In genomic region chr15:73367624-73368300, GRCh38 we compare ENCODE assay signal across 11 cellular contexts. TPM values are rescaled to one million over a fixed set of nuclear protein-coding genes. Genes with fewer than 3 reads are reported as not detected.
DNase-seq lines count a peak whose midpoint lies in the region; ATAC-seq and TF ChIP-seq lines count a peak whose summit lies in the region.
"Had no signal": no experiment of that assay in that cellular context is flagged by ENCODE, and none has a peak within 500 bp of the region (broad histone marks: within the 10 kb centered on the region; RNA-seq: fewer than 3 reads in every experiment).

No MANE protein-coding gene starts in this region.

- no peak overlapping the region for H2AK5ac ChIP-seq in mesendoderm (ENCODE audit: low read length)

- no peak overlapping the region for H4K5ac ChIP-seq in mesendoderm (ENCODE audit: low read length)

- intact Hi-C loops in mammary epithelial cell (cut with micrococcal nuclease) = no loop called here
- intact Hi-C loops in transverse colon (cut with DNase I; ENCODE audit: low total_unique reads) = no loop called here

- TF ChIP-seq CTCF in SK-N-SH (IDR thresholded peaks at IDR 0.05) (no peak), mammary epithelial cell (conservative IDR thresholded peaks at IDR 0.05 in 1 of 2, IDR thresholded peaks at IDR 0.05 in 1 of 2; ENCODE audit: extremely low read depth in 1 of 2, insufficient read depth in 1 of 2, low read depth in 1 of 2, low read length in 2 of 2) (no peak), transverse colon (IDR thresholded peaks at IDR 0.05) (no peak)

- no peak for TF ChIP-seq EP300 in SK-N-SH (IDR thresholded peaks at IDR 0.05; ENCODE audit: borderline replicate concordance in 1 of 2, low read depth in 1 of 2, low read length in 1 of 2)
- TF ChIP-seq EP300 in transverse colon (IDR thresholded peaks at IDR 0.05; ENCODE audit: low read depth) = no peak

- no peak overlapping the region for H2BK120ac ChIP-seq in mesendoderm (ENCODE audit: low read depth, low read length)

- H2BK15ac ChIP-seq in mesendoderm (replicated peaks; ENCODE audit: low read depth) = no peak overlapping the region

- H3K4me1 ChIP-seq in SK-N-SH (ENCODE audit: control insufficient read depth in 1 of 2, insufficient read depth in 2 of 2, low read depth in 1 of 2, low read length in 1 of 2) = no peaks in the 10 kb centered on the region; a peak in 1 of 4 replicates
- peaks cover 10% of the 10 kb centered on the region for H3K4me1 ChIP-seq in mammary epithelial cell (ENCODE audit: insufficient read depth, low read length)
- H3K4me1 ChIP-seq in mesendoderm (ENCODE audit: control insufficient read depth, low read depth, low read length) = peaks cover 4% of the 10 kb centered on the region
- peaks cover 0 to 20% (median 10%) of the 10 kb centered on the region in 4 donors for H3K4me1 ChIP-seq in transverse colon

- TF ChIP-seq RAD21 in SK-N-SH (IDR thresholded peaks at IDR 0.05; ENCODE audit: low read length) = no peak

- POLR2A ChIA-PET in SK-N-SH (lab: Yijun Ruan, JAX) = no interaction called here

- in situ Hi-C loops in mammary epithelial cell (cut with MboI; ENCODE audit: low sequenced_read_pairs in 2 of 2) (no loop called here), transverse colon (cut with MboI; ENCODE audit: low pct_ligation_motif_present in 1 of 4, low pct_unique_long_range_greater_than_20kb in 1 of 4, low sequenced_read_pairs in 3 of 4) (no loop called here)

- peaks cover 3% of the 10 kb centered on the region for H3K79me1 ChIP-seq in mesendoderm (ENCODE audit: low read length)

- peaks cover 39% of the 10 kb centered on the region for H3K27me3 ChIP-seq in SK-N-SH (ENCODE audit: insufficient read depth)
- H3K27me3 ChIP-seq in mammary epithelial cell (ENCODE audit: insufficient read depth, low read length) = peaks cover 45% of the 10 kb centered on the region
- no peaks in the 10 kb centered on the region for H3K27me3 ChIP-seq in mesendoderm (ENCODE audit: insufficient read depth, low read length, poor library complexity)
- H3K27me3 ChIP-seq in transverse colon = peaks cover 93% of the 10 kb centered on the region

- no peak overlapping the region for H4K8ac ChIP-seq in mesendoderm (ENCODE audit: low read depth, low read length)

- CTCF ChIA-PET in SK-N-SH (lab: Yijun Ruan, JAX) = interaction anchor here (0.8 kb wide), 1 partner anchor 268 kb away, joined by 4 read pairs; no protein-coding TSS in a partner anchor
- CTCF ChIA-PET in mammary epithelial cell (lab: Charles Lee; ENCODE audit: low non-redundant PET) = no interaction called here

- DNase-seq in SK-N-SH (peak; percentile 78), mammary epithelial cell (no peak), mesendoderm (no peak), transverse colon (no peak)
- no peak for DNase-seq in stimulated activated CD4-positive, alpha-beta T cell treated with anti-CD3 and anti-CD28 coated beads, Interleukin-2, amount 100 ng/mL, for 48 hours
- DNase-seq: activated CD8-positive, alpha-beta memory T cell treated with anti-CD3 and anti-CD28 coated beads, Interleukin-2, amount 50 U/mL, for 48 hours; GDM1 had no signal

- dilution Hi-C loops in mammary epithelial cell (cut with HindIII; ENCODE audit: low sequenced_read_pairs) = no loop called here

- no peaks in the 10 kb centered on the region for H3F3A ChIP-seq in SK-N-SH (replicated peaks; ENCODE audit: insufficient read depth)

- no peak overlapping the region for H2AFZ ChIP-seq in SK-N-SH (ENCODE audit: low read depth)
- H2AFZ ChIP-seq in mammary epithelial cell (ENCODE audit: low read depth, low read length) = no peak overlapping the region

- H3K9me3 ChIP-seq in SK-N-SH = no peaks in the 10 kb centered on the region
- no peaks in the 10 kb centered on the region for H3K9me3 ChIP-seq in mammary epithelial cell (replicated peaks; ENCODE audit: insufficient read depth, low read length)
- no peaks in the 10 kb centered on the region for H3K9me3 ChIP-seq in transverse colon

- H3K27ac ChIP-seq in SK-N-SH (ENCODE audit: low read depth in 2 of 2, low read length in 1 of 2) = no peak overlapping the region
- H3K27ac ChIP-seq in mammary epithelial cell (ENCODE audit: insufficient read depth, low read depth, low read length) = no peak overlapping the region
- H3K27ac ChIP-seq in mesendoderm (ENCODE audit: low read depth, low read length) = no peak overlapping the region
- no peak overlapping the region for H3K27ac ChIP-seq in transverse colon

- ATAC-seq in SK-N-SH treated with all-trans-retinoic acid at 6 μM for 48 hours = no peak
- ATAC-seq in HG02588 (IDR thresholded peaks at IDR 0.05; ENCODE audit: unreplicated experiment) = no peak
- ATAC-seq in HG03159 (IDR thresholded peaks at IDR 0.05; ENCODE audit: unreplicated experiment) = no peak

- H2BK5ac ChIP-seq in mesendoderm (ENCODE audit: low read length) = no peak overlapping the region

- BruUV-seq in mammary epithelial cell (replicated peaks; lab: Mats Ljungman, UMichigan) = no TSS peak

- H4K20me1 ChIP-seq in SK-N-SH (ENCODE audit: insufficient read depth) (no peaks in the 10 kb centered on the region), mammary epithelial cell (ENCODE audit: insufficient read depth, low read length) (peaks cover 2% of the 10 kb centered on the region)

- peak overlapping the region; percentile 90 for H3K56ac ChIP-seq in mesendoderm (ENCODE audit: low read length)

- no peak overlapping the region for H3K23ac ChIP-seq in mesendoderm (ENCODE audit: low read length)

- H3K4me3 ChIP-seq in SK-N-SH (ENCODE audit: low read depth in 2 of 2, low read length in 1 of 2) (peak overlapping the region in 1 of 2 experiments; percentile 42; a peak in 2 of 4 replicates), mammary epithelial cell (replicated peaks in 1 of 3; ENCODE audit: insufficient read depth in 1 of 3, low read depth in 2 of 3, low read length in 3 of 3) (no peak overlapping the region), mesendoderm (ENCODE audit: low read length) (peak overlapping the region; percentile 47), transverse colon (peak overlapping the region in 3 of 4 donors; percentile 21 to 54 (median 37))

- no peaks in the 10 kb centered on the region for H3K9me2 ChIP-seq in SK-N-SH

- no peak for TF ChIP-seq POLR2A in transverse colon (IDR thresholded peaks at IDR 0.05)

- H3K4me2 ChIP-seq in SK-N-SH = no peak overlapping the region
- peak overlapping the region; percentile 64 for H3K4me2 ChIP-seq in mammary epithelial cell (ENCODE audit: insufficient read depth, low read depth, low read length)
- peak overlapping the region; percentile 76 for H3K4me2 ChIP-seq in mesendoderm (ENCODE audit: low read length)

- no peaks in the 10 kb centered on the region for H3K79me2 ChIP-seq in SK-N-SH (ENCODE audit: insufficient read depth)
- H3K79me2 ChIP-seq in mammary epithelial cell (ENCODE audit: insufficient read depth, low read length) = no peaks in the 10 kb centered on the region
- H3K79me2 ChIP-seq in mesendoderm (ENCODE audit: control insufficient read depth, insufficient read depth, low read length) = no peaks in the 10 kb centered on the region

- no peak overlapping the region for H3K9ac ChIP-seq in SK-N-SH
- H3K9ac ChIP-seq in mammary epithelial cell (ENCODE audit: insufficient read depth, low read length) = no peak overlapping the region
- H3K9ac ChIP-seq in mesendoderm (ENCODE audit: low read length) = peak overlapping the region; percentile 70

- no peaks in the 10 kb centered on the region for H3K36me3 ChIP-seq in SK-N-SH (replicated peaks in 1 of 2; ENCODE audit: control insufficient read depth in 1 of 2, insufficient read depth in 2 of 2, low read length in 1 of 2)
- H3K36me3 ChIP-seq in mammary epithelial cell (ENCODE audit: insufficient read depth, low read length) = no peaks in the 10 kb centered on the region
- H3K36me3 ChIP-seq in mesendoderm (ENCODE audit: control insufficient read depth, insufficient read depth, low read length) = no peaks in the 10 kb centered on the region
- H3K36me3 ChIP-seq in transverse colon = no peaks in the 10 kb centered on the region

- peak overlapping the region; percentile 6 for H3K4ac ChIP-seq in mesendoderm (ENCODE audit: low read depth, low read length)

- peak overlapping the region; percentile 53 for H3K18ac ChIP-seq in mesendoderm (ENCODE audit: low read length)

- 16% methylated on average over 15 of the region's 90 CpGs for WGBS in SK-N-SH (ENCODE audit: low lambda C conversion rate)
- WGBS in mammary epithelial cell (ENCODE audit: low coverage, missing lambda C conversion rate) = 5% methylated on average over 4 of the region's 90 CpGs
- no CpG with 5 or more reads among the region's 90 CpGs for WGBS in mesendoderm (ENCODE audit: extremely low coverage, insufficient coverage, low lambda C conversion rate)
- 6% methylated on average over 38 of the region's 90 CpGs; no CpG with 5 or more reads in 1 of the 2 donors for whole genome bisulfite sequencing in transverse colon (ENCODE audit: low coverage in 1 of 2), 2 donors

TF ChIP-seq in SK-N-SH, 30 proteins besides CTCF, POLR2A, EP300 and RAD21 (continues in another document):
- TF ChIP-seq, protein P1, sequence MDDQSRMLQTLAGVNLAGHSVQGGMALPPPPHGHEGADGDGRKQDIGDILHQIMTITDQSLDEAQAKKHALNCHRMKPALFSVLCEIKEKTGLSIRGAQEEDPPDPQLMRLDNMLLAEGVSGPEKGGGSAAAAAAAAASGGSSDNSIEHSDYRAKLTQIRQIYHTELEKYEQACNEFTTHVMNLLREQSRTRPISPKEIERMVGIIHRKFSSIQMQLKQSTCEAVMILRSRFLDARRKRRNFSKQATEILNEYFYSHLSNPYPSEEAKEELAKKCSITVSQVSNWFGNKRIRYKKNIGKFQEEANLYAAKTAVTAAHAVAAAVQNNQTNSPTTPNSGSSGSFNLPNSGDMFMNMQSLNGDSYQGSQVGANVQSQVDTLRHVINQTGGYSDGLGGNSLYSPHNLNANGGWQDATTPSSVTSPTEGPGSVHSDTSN (IDR thresholded peaks at IDR 0.05) = no peak
- no peak for TF ChIP-seq POLR2AphosphoS5 (IDR thresholded peaks at IDR 0.05; ENCODE audit: low read depth, low read length)

TF ChIP-seq in SK-N-SH treated with all-trans-retinoic acid at 6 μM for 48 hours, 23 proteins besides CTCF, POLR2A, EP300 and RAD21 (continues in another document):
- TF ChIP-seq ZNF8 (CRISPR knock-in tag; IDR thresholded peaks at IDR 0.05) = no peak

RNA-seq across cellular contexts. Expression of gene HCN4, which starts 1.0 kb away (rescaled TPM):
- polyA plus RNA-seq in SK-N-SH (2012; rRNA removed) (not detected in 2 replicates), mammary epithelial cell (not detected)
- polyA plus RNA-seq in SK-N-SH (2012; cell fraction: cytosol; rRNA removed) = not detected in 2 replicates
- polyA plus RNA-seq in SK-N-SH (2012; cell fraction: nucleus; rRNA removed) = not detected in 2 replicates
- total RNA-seq in mammary epithelial cell (not detected), transverse colon (under 1 TPM in 1 of 4 donors, not detected in 3; 0.14 TPM)
- polyA minus RNA-seq in mammary epithelial cell = not detected
- polyA plus RNA-seq in mesendoderm (2013, experiment 1 of 2) = 2.8 TPM
- 2.9 TPM for polyA plus RNA-seq in mesendoderm (2013, experiment 2 of 2)
- polyA plus RNA-seq: esophagus had no signal

Comparison
In these comparisons a context has a peak if more than half of its experiments do, and no peak if none do; other contexts are left out.
1. H3K4me3 ChIP-seq: peak in mesendoderm (single experiment) and transverse colon (3 of 4); none in mammary epithelial cell (0 of 3).